ENCODE assay signal across 16 cellular contexts in genomic region chr15:66839511-66840112, GRCh38.
A peak's percentile ranks its signal among the peaks of the same experiment; 100 is the strongest.
DNase-seq lines count a peak whose midpoint lies in the region; ATAC-seq, FAIRE-seq and TF ChIP-seq lines count a peak whose summit lies in the region.
"Had no signal": no experiment of that assay in that cellular context is flagged by ENCODE, and none has a peak within 500 bp of the region (broad histone marks: within the 10 kb centered on the region; RNA-seq: fewer than 3 reads in every experiment).

No MANE protein-coding gene starts in this region.

- no peak for TF ChIP-seq RAD21 in K562 (CRISPR knock-in tag; conservative IDR thresholded peaks at IDR 0.05 in 1 of 2, IDR thresholded peaks at IDR 0.05 in 1 of 2)

- no peaks in the 10 kb centered on the region for H3K9me1 ChIP-seq in K562 (ENCODE audit: control insufficient read depth, insufficient read depth, low read length)

- H3K4me1 Mint-ChIP-seq in naive thymus-derived CD8-positive, alpha-beta T cell = peaks cover 4 to 14% (median 10%) of the 10 kb centered on the region in 4 donors

- DNase-seq in K562 (ENCODE audit: extremely low read depth in 1 of 4, low spot score in 3 of 4) (no peak), lower lobe of right lung (peak; percentile 9), tibial nerve (ENCODE audit: low spot score in 2 of 2) (no peak), cerebellar nuclear complex (lab: John Stamatoyannopoulos, UW) (no peak), midbrain (lab: John Stamatoyannopoulos, UW) (no peak), NCI-H2107 (lab: John Stamatoyannopoulos, UW) (no peak)
- DNase-seq in naive thymus-derived CD8-positive, alpha-beta T cell = no peak
- DNase-seq: activated CD4-positive, alpha-beta T cell treated with anti-CD3 and anti-CD28 coated beads, Interleukin-2, amount 10 ng/mL, durations not matched to agents 24 days and 14 days; KG1; naive thymus-derived CD4-positive, alpha-beta T cell; NCI-H1048; NCI-H2029 treated with DMSO at 0.1 percent for 48 hours; psoas muscle had no signal

- TF ChIP-seq CTCF in HEK293 (tag by site-specific recombination; IDR thresholded peaks at IDR 0.05) = no peak
- TF ChIP-seq CTCF in K562 (IDR thresholded peaks at IDR 0.05 in 2 of 3, conservative IDR thresholded peaks at IDR 0.05 in 1 of 3; ENCODE audit: insufficient read depth in 2 of 3, low read depth in 1 of 3, low read length in 3 of 3) = no peak
- no peak for TF ChIP-seq CTCF in lower lobe of right lung (IDR thresholded peaks at IDR 0.05)
- TF ChIP-seq CTCF in tibial nerve (IDR thresholded peaks at IDR 0.05) = no peak

- TF ChIP-seq POLR2A in K562 (conservative IDR thresholded peaks at IDR 0.05) (no peak), tibial nerve (IDR thresholded peaks at IDR 0.05) (no peak)

- H3K27ac ChIP-seq in HEK293 (ENCODE audit: extremely low read depth, low read depth, low read length) = no peak overlapping the region
- H3K27ac ChIP-seq in K562 (ENCODE audit: extremely low read depth, low read depth, low read length) = no peak overlapping the region
- peak overlapping the region; percentile 36 for H3K27ac ChIP-seq in lower lobe of right lung
- peak overlapping the region in 3 of 4 donors; percentile 45 to 96 (median 93) for H3K27ac ChIP-seq in tibial nerve
- H3K27ac ChIP-seq: psoas muscle had no signal

- POLR2A ChIA-PET in HEK293 (lab: Yijun Ruan, JAX) = no interaction called here
- POLR2A ChIA-PET in K562 (lab: Yijun Ruan, JAX) = no interaction called here
- POLR2A ChIA-PET in naive thymus-derived CD8-positive, alpha-beta T cell (lab: Charles Lee) = interaction anchor here (0.6 kb wide), 1 partner anchor 14 kb away, joined by 4 read pairs; no protein-coding TSS in a partner anchor

- H3K9ac ChIP-seq in K562 (ENCODE audit: insufficient read depth in 1 of 2, low read depth in 2 of 2, low read length in 2 of 2) = no peak overlapping the region

- BruUV-seq in K562 (replicated peaks; lab: Mats Ljungman, UMichigan) = no TSS peak

- 0 out of 2 replicates have a peak, but pooled peaks cover 4% of the 10 kb centered on the region for H4K20me1 ChIP-seq in K562 (replicated peaks; ENCODE audit: control insufficient read depth, insufficient read depth, low read length)

- H3K9me3 Mint-ChIP-seq in naive thymus-derived CD8-positive, alpha-beta T cell = no peaks in the 10 kb centered on the region
- H3K9me3 Mint-ChIP-seq: activated CD4-positive, alpha-beta T cell treated with anti-CD3 and anti-CD28 coated beads, Interleukin-2, amount 10 ng/mL, durations not matched to agents 24 days and 14 days had no signal

- no peak for FAIRE-seq in K562 (lab: Jason Lieb, UNC)
- FAIRE-seq: islet of Langerhans had no signal

- H3K36me3 ChIP-seq in HEK293 (ENCODE audit: control insufficient read depth in 2 of 2, insufficient read depth in 1 of 2, low read length in 2 of 2) (peaks cover 0 to 6% of the 10 kb centered on the region in 2 experiments; a peak in 1 of 3 replicates), K562 (ENCODE audit: control insufficient read depth, insufficient read depth, low read length) (no peaks in the 10 kb centered on the region), lower lobe of right lung (no peaks in the 10 kb centered on the region), tibial nerve (no peaks in the 10 kb centered on the region)

- in situ Hi-C loops in K562 (cut with MboI) = no loop called here

- ATAC-seq in K562 (no peak), lower lobe of right lung (no peak)
- no peak for ATAC-seq in naive thymus-derived CD8-positive, alpha-beta T cell
- ATAC-seq: naive thymus-derived CD4-positive, alpha-beta T cell; psoas muscle had no signal

- TF ChIP-seq EP300 in K562 (IDR thresholded peaks at IDR 0.05; ENCODE audit: low read length) (no peak), tibial nerve (IDR thresholded peaks at IDR 0.05) (no peak)

- 31% methylated on average over 4 of the region's 4 CpGs for WGBS in K562 (ENCODE audit: insufficient coverage, low coverage, missing lambda C conversion rate)
- 81 to 86% methylated on average over 4 of the region's 4 CpGs for WGBS in tibial nerve, 2 donors

- H3K27me3 ChIP-seq in K562 (ENCODE audit: control insufficient read depth in 2 of 2, insufficient read depth in 2 of 2, low read length in 2 of 2) (no peaks in the 10 kb centered on the region), lower lobe of right lung (ENCODE audit: low read depth) (no peaks in the 10 kb centered on the region), tibial nerve (no peaks in the 10 kb centered on the region)

- intact Hi-C loops in K562 (cut with micrococcal nuclease) (no loop called here), lower lobe of right lung (cut with DNase I) (no loop called here)

- H3K79me2 ChIP-seq in K562 (ENCODE audit: control insufficient read depth, insufficient read depth, low read length) = no peaks in the 10 kb centered on the region

- no peaks in the 10 kb centered on the region for H3K36me3 Mint-ChIP-seq in naive thymus-derived CD8-positive, alpha-beta T cell
- H3K36me3 Mint-ChIP-seq: naive thymus-derived CD4-positive, alpha-beta T cell had no signal

- H3K27ac Mint-ChIP-seq in naive thymus-derived CD8-positive, alpha-beta T cell = no peak overlapping the region
- H3K27ac Mint-ChIP-seq: activated CD4-positive, alpha-beta T cell treated with anti-CD3 and anti-CD28 coated beads, Interleukin-2, amount 10 ng/mL, durations not matched to agents 24 days and 14 days; B cell; naive thymus-derived CD4-positive, alpha-beta T cell had no signal

- H3K4me3 ChIP-seq in HEK293 (ENCODE audit: low read depth, low read length) = no peak overlapping the region
- H3K4me3 ChIP-seq in K562 = no peak overlapping the region
- no peak overlapping the region for H3K4me3 ChIP-seq in lower lobe of right lung
- no peak overlapping the region for H3K4me3 ChIP-seq in tibial nerve
- H3K4me3 ChIP-seq: psoas muscle had no signal

- peaks cover 9 to 34% (median 31%) of the 10 kb centered on the region in 5 donors for H3K27me3 Mint-ChIP-seq in naive thymus-derived CD8-positive, alpha-beta T cell

- peak overlapping the region; percentile 34; the same call in 1 of the 2 replicates for H2AFZ ChIP-seq in K562 (ENCODE audit: low read depth, low read length)

- no peak overlapping the region for H3K4me3 Mint-ChIP-seq in naive thymus-derived CD8-positive, alpha-beta T cell
- H3K4me3 Mint-ChIP-seq: activated CD4-positive, alpha-beta T cell treated with anti-CD3 and anti-CD28 coated beads, Interleukin-2, amount 10 ng/mL, durations not matched to agents 24 days and 14 days; B cell; naive thymus-derived CD4-positive, alpha-beta T cell had no signal

- H3K4me1 ChIP-seq in HEK293 (ENCODE audit: control insufficient read depth, insufficient read depth, low read length) (no peaks in the 10 kb centered on the region), K562 (replicated peaks in 1 of 2; ENCODE audit: control insufficient read depth in 2 of 2, insufficient read depth in 2 of 2, low read length in 2 of 2) (peaks cover 5 to 11% of the 10 kb centered on the region in 2 experiments; a peak in 3 of 5 replicates), lower lobe of right lung (peaks cover 51% of the 10 kb centered on the region), tibial nerve (peaks cover 0 to 47% (median 24%) of the 10 kb centered on the region in 4 donors)

- no peak overlapping the region for H3K4me2 ChIP-seq in K562 (ENCODE audit: insufficient read depth, low read length)

- CTCF ChIA-PET in HEK293 (lab: Yijun Ruan, JAX) (interaction anchor here (0.6 to 6.7 kb wide), 12 partner anchors 9 to 221 kb away, joined by 3 to 61 read pairs (median 4); no protein-coding TSS in a partner anchor), K562 (lab: Yijun Ruan, JAX; ENCODE audit: low intra/inter-chr PET ratio) (interaction anchor here (1.0 kb wide), 1 partner anchor 11 kb away, joined by 3 read pairs; no protein-coding TSS in a partner anchor)

- H3K9me3 ChIP-seq in HEK293 (ENCODE audit: control insufficient read depth, insufficient read depth, low read depth, low read length) (no peaks in the 10 kb centered on the region), K562 (replicated peaks; ENCODE audit: control insufficient read depth, insufficient read depth, low read depth, low read length) (no peaks in the 10 kb centered on the region), lower lobe of right lung (no peaks in the 10 kb centered on the region), tibial nerve (no peaks in the 10 kb centered on the region)

TF ChIP-seq in HEK293, 187 proteins besides CTCF, POLR2A, EP300 and RAD21:
- TF ChIP-seq ZNF214 (tag by site-specific recombination; IDR thresholded peaks at IDR 0.05; ENCODE audit: borderline replicate concordance) (no peak), ZNF707 (tag by site-specific recombination; IDR thresholded peaks at IDR 0.05) (no peak), PRDM1 (tag by site-specific recombination; IDR thresholded peaks at IDR 0.05) (no peak), ZNF335 (tag by site-specific recombination; conservative IDR thresholded peaks at IDR 0.05) (peak; percentile 91)
- TF ChIP-seq, protein P1, sequence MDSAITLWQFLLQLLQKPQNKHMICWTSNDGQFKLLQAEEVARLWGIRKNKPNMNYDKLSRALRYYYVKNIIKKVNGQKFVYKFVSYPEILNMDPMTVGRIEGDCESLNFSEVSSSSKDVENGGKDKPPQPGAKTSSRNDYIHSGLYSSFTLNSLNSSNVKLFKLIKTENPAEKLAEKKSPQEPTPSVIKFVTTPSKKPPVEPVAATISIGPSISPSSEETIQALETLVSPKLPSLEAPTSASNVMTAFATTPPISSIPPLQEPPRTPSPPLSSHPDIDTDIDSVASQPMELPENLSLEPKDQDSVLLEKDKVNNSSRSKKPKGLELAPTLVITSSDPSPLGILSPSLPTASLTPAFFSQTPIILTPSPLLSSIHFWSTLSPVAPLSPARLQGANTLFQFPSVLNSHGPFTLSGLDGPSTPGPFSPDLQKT (IDR thresholded peaks at IDR 0.05; ENCODE audit: borderline replicate concordance, low read depth, low read length) = no peak

TF ChIP-seq in K562, 482 proteins besides CTCF, POLR2A, EP300 and RAD21 (continues in another document):
- TF ChIP-seq DACH1 (IDR thresholded peaks at IDR 0.05; ENCODE audit: partially characterized antibody) (no peak), CBFA2T2 (conservative IDR thresholded peaks at IDR 0.05) (0 out of 2 replicates have a peak, but pooled peaks have one; percentile 9), MAZ (CRISPR knock-in tag; conservative IDR thresholded peaks at IDR 0.05 in 1 of 2, IDR thresholded peaks at IDR 0.05 in 1 of 2) (no peak), TCF7L2 (IDR thresholded peaks at IDR 0.05; ENCODE audit: low read depth, low read length) (no peak), TFE3 (CRISPR knock-in tag; IDR thresholded peaks at IDR 0.05) (peak; percentile 87)

Comparison
In these comparisons a context has a peak if more than half of its experiments do, and no peak if none do; other contexts are left out.
1. H3K27ac ChIP-seq: peak in lower lobe of right lung (single experiment) and tibial nerve (3 of 4); none in HEK293 (single experiment) and K562 (single experiment).